ENCODE assay signal across 12 cellular contexts in genomic region chr13:50128406-50129048, GRCh38.
DNase-seq lines count a peak whose midpoint lies in the region; ATAC-seq, FAIRE-seq and TF ChIP-seq lines count a peak whose summit lies in the region.
"Had no signal": no experiment of that assay in that cellular context is flagged by ENCODE, and none has a peak within 500 bp of the region (broad histone marks: within the 10 kb centered on the region; RNA-seq: fewer than 3 reads in every experiment).

No MANE protein-coding gene starts in this region.

- H3K36me3 Mint-ChIP-seq in CD4-positive, alpha-beta T cell (ENCODE audit: low read depth): peaks cover 27% of the 10 kb centered on the region
- peaks cover 7% of the 10 kb centered on the region for H3K36me3 Mint-ChIP-seq in activated naive CD8-positive, alpha-beta T cell treated with anti-CD3 and anti-CD28 coated beads for 36 hours
- H3K36me3 Mint-ChIP-seq in naive thymus-derived CD8-positive, alpha-beta T cell: peaks cover 0 to 5% (median 0%) of the 10 kb centered on the region in 3 donors

- H2AFZ ChIP-seq in Karpas-422 (ENCODE audit: low read length): no peak overlapping the region

- no peak for FAIRE-seq in D721Med (lab: Jason Lieb, UNC)

- H3K9me3 ChIP-seq in CD4-positive, alpha-beta T cell (ENCODE audit: control insufficient read depth, low read length): no peaks in the 10 kb centered on the region
- H3K9me3 ChIP-seq in Karpas-422 (ENCODE audit: low read length): no peaks in the 10 kb centered on the region
- H3K9me3 ChIP-seq: gastroesophageal sphincter had no signal

- intact Hi-C loops in CD4-positive, alpha-beta T cell (cut with DNase I, micrococcal nuclease): loop anchor here (1.0 to 10.0 kb wide), 6 partner anchors 48 to 1696 kb away; partner anchors contain the start of genes CAB39L (in 1 of the 2), SETDB2 (in 1 of the 2) and SPRYD7 (in 1 of the 2)

- H4K20me1 ChIP-seq in Karpas-422 (ENCODE audit: insufficient read depth, low read depth, low read length): peaks cover 3% of the 10 kb centered on the region; the same call in 1 of the 2 replicates

- peak overlapping the region; percentile 94 for H3K27ac Mint-ChIP-seq in CD4-positive, alpha-beta T cell
- H3K27ac Mint-ChIP-seq in activated naive CD8-positive, alpha-beta T cell treated with anti-CD3 and anti-CD28 coated beads for 36 hours: peak overlapping the region; percentile 26
- no peak overlapping the region for H3K27ac Mint-ChIP-seq in naive thymus-derived CD8-positive, alpha-beta T cell

- H3K4me2 ChIP-seq in Karpas-422 (ENCODE audit: low read depth, low read length, poor library complexity, severe bottlenecking): peak overlapping the region; percentile 88

- H3K27me3 Mint-ChIP-seq in CD4-positive, alpha-beta T cell: peaks cover 66% of the 10 kb centered on the region
- peaks cover 71% of the 10 kb centered on the region for H3K27me3 Mint-ChIP-seq in activated naive CD8-positive, alpha-beta T cell treated with anti-CD3 and anti-CD28 coated beads for 36 hours
- H3K27me3 Mint-ChIP-seq in naive thymus-derived CD8-positive, alpha-beta T cell: peaks cover 25 to 76% (median 37%) of the 10 kb centered on the region in 5 donors

- no peak overlapping the region for H3K27ac ChIP-seq in CD4-positive, alpha-beta T cell (ENCODE audit: low read depth, low read length)
- H3K27ac ChIP-seq in Karpas-422 (ENCODE audit: low read length): peak overlapping the region; percentile 94

- no peak for TF ChIP-seq CTCF in CD4-positive, alpha-beta T cell (IDR thresholded peaks at IDR 0.05)
- TF ChIP-seq CTCF in D721Med (IDR thresholded peaks at IDR 0.05; ENCODE audit: insufficient read depth, missing control alignments): no peak

- H3K4me3 ChIP-seq in Karpas-422 (ENCODE audit: low read length): peak overlapping the region; percentile 77

- H3K9me3 Mint-ChIP-seq in CD4-positive, alpha-beta T cell: no peaks in the 10 kb centered on the region
- peaks cover 2% of the 10 kb centered on the region for H3K9me3 Mint-ChIP-seq in activated naive CD8-positive, alpha-beta T cell treated with anti-CD3 and anti-CD28 coated beads for 36 hours
- H3K9me3 Mint-ChIP-seq in naive thymus-derived CD8-positive, alpha-beta T cell: peaks cover 0 to 3% (median 0%) of the 10 kb centered on the region in 9 donors

- peaks cover 23% of the 10 kb centered on the region for H3K79me2 ChIP-seq in Karpas-422 (ENCODE audit: low read length)

- CTCF ChIA-PET in CD4-positive, alpha-beta T cell (lab: Charles Lee): interaction anchor here (1.2 kb wide), 1 partner anchor 131 kb away, joined by 4 read pairs; no protein-coding TSS in a partner anchor

- peaks cover 58% of the 10 kb centered on the region for H3K27me3 ChIP-seq in CD4-positive, alpha-beta T cell (ENCODE audit: control insufficient read depth, insufficient read depth, low read length)
- H3K27me3 ChIP-seq in Karpas-422 (ENCODE audit: low read length): no peaks in the 10 kb centered on the region

- H3K4me3 Mint-ChIP-seq in CD4-positive, alpha-beta T cell: peak overlapping the region; percentile 83
- no peak overlapping the region for H3K4me3 Mint-ChIP-seq in activated naive CD8-positive, alpha-beta T cell treated with anti-CD3 and anti-CD28 coated beads for 36 hours
- peak overlapping the region in 8 of 10 donors; percentile 33 to 92 (median 82) for H3K4me3 Mint-ChIP-seq in naive thymus-derived CD8-positive, alpha-beta T cell

- peaks cover 56% of the 10 kb centered on the region for H3K4me1 ChIP-seq in Karpas-422 (ENCODE audit: low read length)

- ATAC-seq in CD4-positive, alpha-beta T cell (ENCODE audit: poor library complexity): no peak
- no peak for ATAC-seq in naive thymus-derived CD8-positive, alpha-beta T cell
- ATAC-seq in esophagus mucosa: no peak
- ATAC-seq in HG03354 (IDR thresholded peaks at IDR 0.05; ENCODE audit: poor library complexity, severe bottlenecking, unreplicated experiment): no peak
- ATAC-seq: gastroesophageal sphincter had no signal

- H3K9ac ChIP-seq in Karpas-422 (ENCODE audit: low read length): peak overlapping the region; percentile 83

- no peaks in the 10 kb centered on the region for H3K36me3 ChIP-seq in Karpas-422 (ENCODE audit: insufficient read depth, low read length)
- H3K36me3 ChIP-seq: gastroesophageal sphincter had no signal

- peaks cover 61% of the 10 kb centered on the region for H3K4me1 Mint-ChIP-seq in CD4-positive, alpha-beta T cell (ENCODE audit: low read depth)
- peaks cover 51% of the 10 kb centered on the region for H3K4me1 Mint-ChIP-seq in activated naive CD8-positive, alpha-beta T cell treated with anti-CD3 and anti-CD28 coated beads for 36 hours
- peaks cover 14 to 59% (median 43%) of the 10 kb centered on the region in 4 donors for H3K4me1 Mint-ChIP-seq in naive thymus-derived CD8-positive, alpha-beta T cell

- POLR2A ChIA-PET in CD4-positive, alpha-beta T cell (lab: Charles Lee): interaction anchor here (0.9 to 9.7 kb wide), 6 partner anchors 45 to 781 kb away, joined by 3 to 498 read pairs (median 32); partner anchors contain the start of genes RNASEH2B and TRIM13
- POLR2A ChIA-PET in naive thymus-derived CD8-positive, alpha-beta T cell (lab: Charles Lee): interaction anchor here (1.9 to 6.3 kb wide), 3 partner anchors 46 to 782 kb away, joined by 5 to 176 read pairs (median 61); partner anchors contain the start of genes RNASEH2B and TRIM13

- no peaks in the 10 kb centered on the region for H3K9me2 ChIP-seq in Karpas-422 (replicated peaks; ENCODE audit: insufficient read depth, low read length)

- DNase-seq in CD4-positive, alpha-beta T cell: peak in 1 of 10 experiments; percentile 17
- DNase-seq in Karpas-422 (peak; percentile 64), NCI-H1092 treated with DMSO at 0.1 percent for 48 hours (lab: John Stamatoyannopoulos, UW) (no peak), D721Med (ENCODE audit: insufficient read length, low spot score) (no peak)
- DNase-seq in activated naive CD8-positive, alpha-beta T cell treated with anti-CD3 and anti-CD28 coated beads for 36 hours: no peak
- peak in 3 of 10 donors; percentile 8 to 22 (median 13) for DNase-seq in naive thymus-derived CD8-positive, alpha-beta T cell
- DNase-seq: activated CD8-positive, alpha-beta memory T cell treated with anti-CD3 and anti-CD28 coated beads for 24 hours; mammary epithelial cell; SHP77 treated with DMSO at 0.1 percent for 48 hours had no signal

Comparison
In these comparisons a context has a peak if more than half of its experiments do, and no peak if none do; other contexts are left out.
1. H3K27ac Mint-ChIP-seq: peak in CD4-positive, alpha-beta T cell (single experiment) and activated naive CD8-positive, alpha-beta T cell treated with anti-CD3 and anti-CD28 coated beads for 36 hours (single experiment); none in naive thymus-derived CD8-positive, alpha-beta T cell (0 of 10).